ENCODE assay signal across 1 cellular context in the genomic region with DNA sequence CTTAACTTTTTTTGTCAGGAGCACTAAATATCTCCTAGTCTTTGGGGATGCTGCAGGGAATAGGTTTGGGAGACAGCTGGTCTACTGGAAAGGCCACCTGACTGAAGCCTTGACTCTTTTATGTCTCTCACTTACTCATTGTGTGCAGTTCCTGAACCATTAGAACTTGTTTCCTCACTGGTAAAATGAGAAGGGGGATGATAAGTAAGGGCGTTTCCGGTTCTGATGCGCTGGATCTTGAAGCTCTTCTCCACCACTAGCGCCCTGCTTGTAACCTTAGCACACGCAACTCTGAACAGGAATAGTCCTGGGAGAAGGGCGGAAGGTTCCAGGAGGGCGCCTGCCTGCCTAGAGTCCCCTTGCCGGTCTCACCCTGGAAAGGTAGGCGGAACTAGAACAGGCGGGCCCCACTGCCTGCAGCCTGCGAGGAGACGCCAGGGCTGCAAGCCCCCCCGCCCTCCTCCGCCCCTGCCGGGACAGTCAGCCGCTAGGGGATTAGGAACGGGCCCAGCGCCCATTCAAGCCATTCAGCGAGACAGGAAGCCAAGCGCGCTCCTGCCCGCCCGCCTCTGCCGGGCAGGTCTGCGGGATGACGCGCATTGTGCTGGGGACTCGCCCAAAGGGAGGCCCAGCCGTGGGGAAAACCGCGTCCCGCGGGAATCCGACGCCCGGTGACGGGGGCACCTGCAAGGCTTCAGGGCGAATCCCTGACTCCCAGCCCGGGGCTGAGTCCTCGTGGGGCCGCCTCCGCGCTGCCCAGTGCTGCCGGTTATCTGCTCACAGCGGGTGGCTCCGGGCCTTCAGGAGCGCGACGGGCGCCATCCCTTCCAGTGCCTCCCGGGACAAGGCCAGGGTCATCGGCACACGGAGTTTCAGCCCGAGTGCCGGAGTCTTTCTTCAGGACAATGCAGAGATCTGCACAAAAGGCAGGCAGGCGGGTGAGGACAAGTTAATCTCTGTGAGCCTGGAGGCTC.
TF ChIP-seq lines count a peak whose summit lies in the region.

No MANE protein-coding gene starts in this region.

TF ChIP-seq in K562, 482 proteins besides CTCF, POLR2A, EP300 and RAD21 (continued from another document):
- TF ChIP-seq PTTG1 (tag; IDR thresholded peaks at IDR 0.05; ENCODE audit: low read depth), result no peak
- TF ChIP-seq, protein P1, sequence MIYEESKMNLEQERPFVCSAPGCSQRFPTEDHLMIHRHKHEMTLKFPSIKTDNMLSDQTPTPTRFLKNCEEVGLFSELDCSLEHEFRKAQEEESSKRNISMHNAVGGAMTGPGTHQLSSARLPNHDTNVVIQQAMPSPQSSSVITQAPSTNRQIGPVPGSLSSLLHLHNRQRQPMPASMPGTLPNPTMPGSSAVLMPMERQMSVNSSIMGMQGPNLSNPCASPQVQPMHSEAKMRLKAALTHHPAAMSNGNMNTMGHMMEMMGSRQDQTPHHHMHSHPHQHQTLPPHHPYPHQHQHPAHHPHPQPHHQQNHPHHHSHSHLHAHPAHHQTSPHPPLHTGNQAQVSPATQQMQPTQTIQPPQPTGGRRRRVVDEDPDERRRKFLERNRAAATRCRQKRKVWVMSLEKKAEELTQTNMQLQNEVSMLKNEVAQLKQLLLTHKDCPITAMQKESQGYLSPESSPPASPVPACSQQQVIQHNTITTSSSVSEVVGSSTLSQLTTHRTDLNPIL (CRISPR knock-in tag; IDR thresholded peaks at IDR 0.05), result no peak
- no peak for TF ChIP-seq USF2 (CRISPR knock-in tag; IDR thresholded peaks at IDR 0.05)
